17 cellular contexts compared by ENCODE assay signal in genomic region chr2:134479696-134480330, GRCh38.
DNase-seq lines count a peak whose midpoint lies in the region; ATAC-seq and TF ChIP-seq lines count a peak whose summit lies in the region.
"Had no signal": no experiment of that assay in that cellular context is flagged by ENCODE, and none has a peak within 500 bp of the region (broad histone marks: within the 10 kb centered on the region; RNA-seq: fewer than 3 reads in every experiment).

No MANE protein-coding gene starts in this region.

- H3K9me3 ChIP-seq in vagina: no peaks in the 10 kb centered on the region
- H3K9me3 ChIP-seq: BLaER1 had no signal

- no peak overlapping the region for H3K27ac ChIP-seq in vagina
- H3K27ac ChIP-seq: BLaER1, GM23248 had no signal

- no peak overlapping the region for H3K4me3 ChIP-seq in vagina
- H3K4me3 ChIP-seq: BLaER1, GM23248 had no signal

- H3K9me3 Mint-ChIP-seq in glutamatergic neuron (ENCODE audit: unreplicated experiment): peaks cover 12% of the 10 kb centered on the region
- H3K9me3 Mint-ChIP-seq in neural crest cell: peaks cover 2% of the 10 kb centered on the region
- no peaks in the 10 kb centered on the region for H3K9me3 Mint-ChIP-seq in activated CD4-positive, alpha-beta T cell treated with anti-CD3 and anti-CD28 coated beads for 36 hours (ENCODE audit: low read depth)
- H3K9me3 Mint-ChIP-seq: HFFc6 had no signal

- ATAC-seq in Right ventricle myocardium inferior (no peak), HG03280 (IDR thresholded peaks at IDR 0.05; ENCODE audit: unreplicated experiment) (no peak)
- ATAC-seq in activated CD4-positive, alpha-beta T cell treated with anti-CD3 and anti-CD28 coated beads for 36 hours: no peak

- TF ChIP-seq CTCF in glutamatergic neuron (IDR thresholded peaks at IDR 0.05; ENCODE audit: partially characterized antibody, unreplicated experiment): no peak
- TF ChIP-seq CTCF in neural crest cell (conservative IDR thresholded peaks at IDR 0.05): no peak
- no peak for TF ChIP-seq CTCF in vagina (IDR thresholded peaks at IDR 0.05)

- DNase-seq in cardiac septum (ENCODE audit: low spot score) (peak; percentile 29), Right ventricle myocardium inferior (ENCODE audit: missing footprints) (no peak), glutamatergic neuron (no peak), neural crest cell (ENCODE audit: low read depth, low spot score) (no peak), vagina (ENCODE audit: extremely low spot score in 2 of 2) (peak; percentile 49 to 56), NCI-H345 (lab: John Stamatoyannopoulos, UW) (no peak)
- no peak for DNase-seq in activated CD4-positive, alpha-beta T cell treated with anti-CD3 and anti-CD28 coated beads for 36 hours
- DNase-seq: 8988T; CD4-positive, alpha-beta memory T cell; DMS79 treated with DMSO at 0.1 percent for 48 hours; GF-D8; GM23248; HCEC 1CT; HFFc6 had no signal

- CTCF ChIA-PET in activated CD4-positive, alpha-beta T cell treated with anti-CD3 and anti-CD28 coated beads for 36 hours (lab: Charles Lee): no interaction called here

- H3K4me1 Mint-ChIP-seq in glutamatergic neuron (ENCODE audit: low read depth, unreplicated experiment) (peaks cover 30% of the 10 kb centered on the region), neural crest cell (no peaks in the 10 kb centered on the region)
- H3K4me1 Mint-ChIP-seq in activated CD4-positive, alpha-beta T cell treated with anti-CD3 and anti-CD28 coated beads for 36 hours: no peaks in the 10 kb centered on the region
- H3K4me1 Mint-ChIP-seq: CD14-positive monocyte; CD4-positive, alpha-beta memory T cell had no signal

- H3K27me3 Mint-ChIP-seq in glutamatergic neuron (ENCODE audit: unreplicated experiment) (peaks cover 11% of the 10 kb centered on the region), neural crest cell (ENCODE audit: low read depth) (no peaks in the 10 kb centered on the region)
- H3K27me3 Mint-ChIP-seq in activated CD4-positive, alpha-beta T cell treated with anti-CD3 and anti-CD28 coated beads for 36 hours: peaks cover 4% of the 10 kb centered on the region

- no peaks in the 10 kb centered on the region for H3K27me3 ChIP-seq in vagina
- H3K27me3 ChIP-seq: BLaER1 had no signal

- intact Hi-C loops in cardiac septum (cut with DNase I) (no loop called here), Right ventricle myocardium inferior (cut with DNase I) (no loop called here), vagina (cut with DNase I) (no loop called here)
- intact Hi-C loops in activated CD4-positive, alpha-beta T cell treated with anti-CD3 and anti-CD28 coated beads for 36 hours (cut with DNase I, micrococcal nuclease): no loop called here

- no peak for TF ChIP-seq POLR2A in vagina (IDR thresholded peaks at IDR 0.05)

- peak overlapping the region; percentile 62 for H3K27ac Mint-ChIP-seq in glutamatergic neuron (ENCODE audit: unreplicated experiment)
- H3K27ac Mint-ChIP-seq in neural crest cell (ENCODE audit: unreplicated experiment): peak overlapping the region; percentile 94
- H3K27ac Mint-ChIP-seq in activated CD4-positive, alpha-beta T cell treated with anti-CD3 and anti-CD28 coated beads for 36 hours: no peak overlapping the region
- H3K27ac Mint-ChIP-seq: CD14-positive monocyte; CD4-positive, alpha-beta memory T cell; HFFc6 had no signal

- H3K4me3 Mint-ChIP-seq in glutamatergic neuron (ENCODE audit: unreplicated experiment) (no peak overlapping the region), neural crest cell (no peak overlapping the region)
- no peak overlapping the region for H3K4me3 Mint-ChIP-seq in activated CD4-positive, alpha-beta T cell treated with anti-CD3 and anti-CD28 coated beads for 36 hours
- H3K4me3 Mint-ChIP-seq: CD14-positive monocyte; CD4-positive, alpha-beta memory T cell; HFFc6 had no signal

- POLR2A ChIA-PET in activated CD4-positive, alpha-beta T cell treated with anti-CD3 and anti-CD28 coated beads for 36 hours (lab: Charles Lee): no interaction called here

- no peaks in the 10 kb centered on the region for H3K36me3 ChIP-seq in vagina
- H3K36me3 ChIP-seq: BLaER1 had no signal

- H3K4me1 ChIP-seq in vagina: no peaks in the 10 kb centered on the region
- H3K4me1 ChIP-seq: BLaER1 had no signal

- peaks cover 9% of the 10 kb centered on the region for H3K36me3 Mint-ChIP-seq in glutamatergic neuron (ENCODE audit: unreplicated experiment)
- H3K36me3 Mint-ChIP-seq in neural crest cell (ENCODE audit: low read depth): peaks cover 2% of the 10 kb centered on the region
- H3K36me3 Mint-ChIP-seq in activated CD4-positive, alpha-beta T cell treated with anti-CD3 and anti-CD28 coated beads for 36 hours (ENCODE audit: low read depth): no peaks in the 10 kb centered on the region
- H3K36me3 Mint-ChIP-seq: CD14-positive monocyte; CD4-positive, alpha-beta memory T cell had no signal

Comparison
In these comparisons a context has a peak if more than half of its experiments do, and no peak if none do; other contexts are left out.
1. DNase-seq: peak in cardiac septum (single experiment) and vagina (2 of 2); none in Right ventricle myocardium inferior (single experiment), glutamatergic neuron (single experiment), neural crest cell (single experiment), NCI-H345 (single experiment) and activated CD4-positive, alpha-beta T cell treated with anti-CD3 and anti-CD28 coated beads for 36 hours (single experiment).